In the genomic region with DNA sequence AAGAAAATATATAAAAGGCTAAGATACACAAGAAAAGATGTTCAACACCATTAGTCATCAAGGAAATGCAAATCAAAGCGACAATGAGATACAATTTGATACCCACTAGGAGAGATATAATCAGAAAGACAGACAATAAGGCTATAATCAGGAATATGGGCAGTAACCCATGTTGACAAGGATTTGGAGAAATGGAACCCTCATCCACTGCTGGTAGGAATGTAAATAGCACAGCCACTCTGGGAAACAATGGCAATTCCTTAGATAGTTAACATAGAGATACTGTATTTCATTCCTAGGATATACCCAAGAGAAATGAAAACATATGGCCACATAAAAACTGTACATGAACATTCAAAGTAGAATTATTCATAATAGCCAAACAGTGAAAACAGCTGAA, we compare ENCODE assay signal across 14 cellular contexts. TPM values are rescaled to one million over a fixed set of nuclear protein-coding genes. Genes with fewer than 3 reads are reported as not detected.
"Had no signal": no experiment of that assay in that cellular context is flagged by ENCODE, and none has a peak within 500 bp of the region (broad histone marks: within the 10 kb centered on the region; RNA-seq: fewer than 3 reads in every experiment).

No MANE protein-coding gene starts in this region.

- H3K36me3 ChIP-seq: cardiac muscle cell, lower lobe of right lung, neutrophil, tibial nerve had no signal

- DNase-seq: activated effector memory CD4-positive, alpha-beta T cell treated with anti-CD3 and anti-CD28 coated beads, Interleukin-2, amount 50 U/mL, for 16 hours; activated T-cell treated with anti-CD3 and anti-CD28 coated beads, Interleukin-2, amount 50 U/mL, for 24 hours; anterior cingulate cortex; left cardiac atrium; lower lobe of right lung; naive B cell; stimulated activated CD4-positive, alpha-beta T cell treated with anti-CD3 and anti-CD28 coated beads, Interleukin-2, amount 100 ng/mL, for 24 hours; stimulated activated naive B cell treated with anti-CD40 and anti-IgM and Interleukin-4, amounts not matched to agents 10 μg/mL and 1 μg/mL and 100 μg/mL, for 72 hours had no signal

- H3K4me3 Mint-ChIP-seq: activated T-cell treated with anti-CD3 and anti-CD28 coated beads, Interleukin-2, amount 50 U/mL, for 24 hours; naive B cell; stimulated activated naive B cell treated with anti-CD40 and anti-IgM and Interleukin-4, amounts not matched to agents 10 μg/mL and 1 μg/mL and 100 μg/mL, for 72 hours had no signal

- H3K27ac Mint-ChIP-seq: activated naive CD4-positive, alpha-beta T cell treated with anti-CD3 and anti-CD28 coated beads, Interleukin-2, amount 50 U/mL, for 72 hours; activated T-cell treated with anti-CD3 and anti-CD28 coated beads, Interleukin-2, amount 50 U/mL, for 24 hours; stimulated activated naive B cell treated with anti-CD40 and anti-IgM and Interleukin-4, amounts not matched to agents 10 μg/mL and 1 μg/mL and 100 μg/mL, for 72 hours had no signal

- H3K4me1 ChIP-seq: lower lobe of right lung had no signal

- H3K36me3 Mint-ChIP-seq: activated naive CD4-positive, alpha-beta T cell treated with anti-CD3 and anti-CD28 coated beads, Interleukin-2, amount 50 U/mL, for 72 hours; naive B cell; stimulated activated naive B cell treated with anti-CD40 and anti-IgM and Interleukin-4, amounts not matched to agents 10 μg/mL and 1 μg/mL and 100 μg/mL, for 72 hours had no signal

- H3K4me3 ChIP-seq: cardiac muscle cell, lower lobe of right lung, tibial nerve had no signal

- H3K27me3 ChIP-seq: cardiac muscle cell, neutrophil, tibial nerve had no signal

- H3K9me3 Mint-ChIP-seq: activated naive CD4-positive, alpha-beta T cell treated with anti-CD3 and anti-CD28 coated beads, Interleukin-2, amount 50 U/mL, for 72 hours; activated T-cell treated with anti-CD3 and anti-CD28 coated beads, Interleukin-2, amount 50 U/mL, for 24 hours had no signal

- H3K27me3 Mint-ChIP-seq: activated T-cell treated with anti-CD3 and anti-CD28 coated beads, Interleukin-2, amount 50 U/mL, for 24 hours; stimulated activated naive B cell treated with anti-CD40 and anti-IgM and Interleukin-4, amounts not matched to agents 10 μg/mL and 1 μg/mL and 100 μg/mL, for 72 hours had no signal

- H3K9me3 ChIP-seq: lower lobe of right lung, neutrophil had no signal

- ATAC-seq: activated naive CD4-positive, alpha-beta T cell treated with anti-CD3 and anti-CD28 coated beads, Interleukin-2, amount 50 U/mL, for 72 hours; left cardiac atrium; lower lobe of right lung; sciatic nerve; stimulated activated naive B cell treated with anti-CD40 and anti-IgM and Interleukin-4, amounts not matched to agents 10 μg/mL and 1 μg/mL and 100 μg/mL, for 72 hours had no signal

- H3K4me1 Mint-ChIP-seq: naive B cell; stimulated activated naive B cell treated with anti-CD40 and anti-IgM and Interleukin-4, amounts not matched to agents 10 μg/mL and 1 μg/mL and 100 μg/mL, for 72 hours had no signal

- H3K27ac ChIP-seq: cardiac muscle cell, lower lobe of right lung, neutrophil, tibial nerve had no signal

RNA-seq across cellular contexts. Expression of a gene that starts 18.3 kb away (rescaled TPM):
- total RNA-seq: T-helper 2 cell treated with Interferon-gamma antibody and Interleukin-4, amounts not matched to agents 100 ng/mL and 5 ng/mL, for 36 hours had no signal
